8 cellular contexts compared by ENCODE assay signal in genomic region chr16:56931769-56932587, GRCh38. TPM values are rescaled to one million over a fixed set of nuclear protein-coding genes. Genes with fewer than 3 reads are reported as not detected.
DNase-seq lines count a peak whose midpoint lies in the region; ATAC-seq and TF ChIP-seq lines count a peak whose summit lies in the region.

Gene HERPUD1, plus strand, starts transcription at chr16:56932142. Its CDS starts 103 bp downstream, at chr16:56932245.

- peak; percentile 93 for ATAC-seq in GM19324 (IDR thresholded peaks at IDR 0.05; ENCODE audit: low FRiP score, unreplicated experiment)
- peak; percentile 80 for ATAC-seq in HG03469 (IDR thresholded peaks at IDR 0.05; ENCODE audit: unreplicated experiment)

- peak within 1 kb of the TSS; percentile 94 for H3K4me2 ChIP-seq in BLaER1

- peaks cover 80% of the 10 kb centered on the region for H3K4me1 ChIP-seq in BLaER1

- DNase-seq in NCI-H526 treated with DMSO at 0.1 percent for 48 hours (lab: John Stamatoyannopoulos, UW) (peak; percentile 85), coronary artery (ENCODE audit: low spot score) (peak; percentile 99), left kidney (ENCODE audit: low read depth, low spot score) (peak; percentile 99)
- DNase-seq in activated CD4-positive, alpha-beta T cell treated with anti-CD3 and anti-CD28 coated beads, Interleukin-2, amount 10 ng/mL, durations not matched to agents 24 days and 14 days, result peak; percentile 100
- peak; percentile 99 for DNase-seq in stimulated activated CD4-positive, alpha-beta T cell treated with anti-CD3 and anti-CD28 coated beads, Interleukin-2, amount 100 ng/mL, for 24 hours

- intact Hi-C loops in activated CD4-positive, alpha-beta T cell treated with anti-CD3 and anti-CD28 coated beads, Interleukin-2, amount 10 ng/mL, durations not matched to agents 24 days and 14 days (cut with micrococcal nuclease), result loop anchor here (2.0 to 10.0 kb wide), 6 partner anchors 15 to 673 kb away; partner anchors contain the start of genes NUDT21, NUP93 and OGFOD1

- H3K27ac ChIP-seq in BLaER1 (peak within 1 kb of the TSS; percentile 98), coronary artery (peak within 1 kb of the TSS; percentile 96 to 100)

- H3K4me3 ChIP-seq in BLaER1 (peak within 1 kb of the TSS; percentile 94), coronary artery (peak within 1 kb of the TSS; percentile 96)

- H3K27me3 Mint-ChIP-seq in activated CD4-positive, alpha-beta T cell treated with anti-CD3 and anti-CD28 coated beads, Interleukin-2, amount 10 ng/mL, durations not matched to agents 24 days and 14 days, result no peaks in the 10 kb centered on the region

- peaks cover 33% of the 10 kb centered on the region for H3K4me1 Mint-ChIP-seq in activated CD4-positive, alpha-beta T cell treated with anti-CD3 and anti-CD28 coated beads, Interleukin-2, amount 10 ng/mL, durations not matched to agents 24 days and 14 days

- H3K9ac ChIP-seq in BLaER1, result peak within 1 kb of the TSS; percentile 99

- no peaks in the 10 kb centered on the region for H3K9me3 Mint-ChIP-seq in activated CD4-positive, alpha-beta T cell treated with anti-CD3 and anti-CD28 coated beads, Interleukin-2, amount 10 ng/mL, durations not matched to agents 24 days and 14 days

- H3K27me3 ChIP-seq in BLaER1, result no peaks in the 10 kb centered on the region

- peaks cover 45% of the 10 kb centered on the region for H3K36me3 Mint-ChIP-seq in activated CD4-positive, alpha-beta T cell treated with anti-CD3 and anti-CD28 coated beads, Interleukin-2, amount 10 ng/mL, durations not matched to agents 24 days and 14 days (ENCODE audit: low read depth)

- peaks cover 49% of the 10 kb centered on the region for H4K20me1 ChIP-seq in BLaER1

- H3K36me3 ChIP-seq in BLaER1, result peaks cover 25% of the 10 kb centered on the region

- no peaks in the 10 kb centered on the region for H3K9me3 ChIP-seq in BLaER1

- peak within 1 kb of the TSS; percentile 97 for H3K27ac Mint-ChIP-seq in activated CD4-positive, alpha-beta T cell treated with anti-CD3 and anti-CD28 coated beads, Interleukin-2, amount 10 ng/mL, durations not matched to agents 24 days and 14 days

- H3K4me3 Mint-ChIP-seq in activated CD4-positive, alpha-beta T cell treated with anti-CD3 and anti-CD28 coated beads, Interleukin-2, amount 10 ng/mL, durations not matched to agents 24 days and 14 days, result peak within 1 kb of the TSS; percentile 96

- TF ChIP-seq CTCF in coronary artery (IDR thresholded peaks at IDR 0.05), result no peak

RNA-seq across cellular contexts. Expression of gene HERPUD1, which starts in this region (rescaled TPM):
- 155 and 164 TPM in 2 replicates for total RNA-seq in activated CD4-positive, alpha-beta T cell treated with anti-CD3 and anti-CD28 coated beads, Interleukin-2, amount 10 ng/mL, durations not matched to agents 24 days and 14 days

Comparison
In these comparisons a context has a peak if more than half of its experiments do, and no peak if none do; other contexts are left out.
1. Peak in every context shown above with its lines: DNase-seq, ATAC-seq, H3K4me3 ChIP-seq and H3K27ac ChIP-seq.